17 cellular contexts compared by ENCODE assay signal in the genomic region with DNA sequence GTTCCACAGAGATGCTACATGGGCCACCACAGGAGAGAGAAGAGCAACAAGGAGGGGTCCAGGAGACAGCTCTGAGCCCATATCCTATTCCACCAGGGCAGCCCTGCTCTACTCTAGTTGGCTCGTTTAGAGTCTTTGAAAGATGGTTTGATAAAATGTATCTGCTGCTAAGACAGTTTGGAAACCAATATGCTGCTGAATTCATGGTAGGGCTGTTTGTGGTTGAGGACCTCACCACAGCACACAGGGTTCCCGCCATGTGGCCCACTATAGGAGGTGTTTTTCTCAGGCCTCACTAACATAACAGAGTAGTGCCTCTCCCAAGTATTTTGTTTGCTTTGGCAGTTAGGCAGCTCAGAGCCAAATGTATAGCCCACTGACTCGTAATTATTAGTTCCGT. TPM values are rescaled to one million over a fixed set of nuclear protein-coding genes. Genes with fewer than 3 reads are reported as not detected.
DNase-seq lines count a peak whose midpoint lies in the region; ATAC-seq and TF ChIP-seq lines count a peak whose summit lies in the region.
"Had no signal": no experiment of that assay in that cellular context is flagged by ENCODE, and none has a peak within 500 bp of the region (broad histone marks: within the 10 kb centered on the region; RNA-seq: fewer than 3 reads in every experiment).

No MANE protein-coding gene starts in this region.

- peak overlapping the region; percentile 87 for H3K27ac Mint-ChIP-seq in CD8-positive, alpha-beta T cell
- H3K27ac Mint-ChIP-seq in activated T-helper 2 cell treated with anti-CD3 and anti-CD28 coated beads, Interferon-gamma antibody, Interleukin-2, Interleukin-4, amounts not matched to agents 10 μg/mL and 5 μg/mL and 100 μg/mL, durations not matched to agents 14 hours and 24 hours and 36 hours = peak overlapping the region; percentile 68
- H3K27ac Mint-ChIP-seq in natural killer cell = peak overlapping the region; percentile 86 to 89
- H3K27ac Mint-ChIP-seq: stimulated activated memory B cell treated with anti-CD40 and anti-IgM and Interleukin-4, amounts not matched to agents 10 μg/mL and 1 μg/mL and 100 μg/mL, for 72 hours had no signal

- H3K4me2 ChIP-seq in mammary epithelial cell (ENCODE audit: insufficient read depth, low read depth, low read length) = no peak overlapping the region
- H3K4me2 ChIP-seq: KMS-11 had no signal

- 95% methylated on average over 4 of the region's 4 CpGs for WGBS in mammary epithelial cell (ENCODE audit: low coverage, missing lambda C conversion rate)

- H3K36me3 Mint-ChIP-seq in CD8-positive, alpha-beta T cell = peaks cover 83% of the 10 kb centered on the region
- peaks cover 86% of the 10 kb centered on the region for H3K36me3 Mint-ChIP-seq in activated T-helper 2 cell treated with anti-CD3 and anti-CD28 coated beads, Interferon-gamma antibody, Interleukin-2, Interleukin-4, amounts not matched to agents 10 μg/mL and 5 μg/mL and 100 μg/mL, durations not matched to agents 14 hours and 24 hours and 36 hours (ENCODE audit: low read depth)
- peaks cover 12% of the 10 kb centered on the region for H3K36me3 Mint-ChIP-seq in natural killer cell

- dilution Hi-C loops in mammary epithelial cell (cut with HindIII; ENCODE audit: low sequenced_read_pairs) = no loop called here

- peak; percentile 35 for ATAC-seq in CD8-positive, alpha-beta T cell
- ATAC-seq in natural killer cell = peak; percentile 57 to 76 (median 70)
- ATAC-seq in HG02798 (IDR thresholded peaks at IDR 0.05; ENCODE audit: poor library complexity, unreplicated experiment) = no peak
- ATAC-seq: heart right ventricle; pancreas; right lobe of liver; stimulated activated memory B cell treated with anti-CD40 and anti-IgM and Interleukin-4, amounts not matched to agents 10 μg/mL and 1 μg/mL and 100 μg/mL, for 72 hours had no signal

- H3K27me3 ChIP-seq in CD8-positive, alpha-beta T cell (ENCODE audit: insufficient read depth, low read length) = no peaks in the 10 kb centered on the region
- no peaks in the 10 kb centered on the region for H3K27me3 ChIP-seq in mammary epithelial cell (ENCODE audit: insufficient read depth, low read length)
- H3K27me3 ChIP-seq: heart right ventricle, pancreas, right lobe of liver, tibial nerve had no signal

- H3K9me3 Mint-ChIP-seq in CD8-positive, alpha-beta T cell = no peaks in the 10 kb centered on the region
- no peaks in the 10 kb centered on the region for H3K9me3 Mint-ChIP-seq in activated T-helper 2 cell treated with anti-CD3 and anti-CD28 coated beads, Interferon-gamma antibody, Interleukin-2, Interleukin-4, amounts not matched to agents 10 μg/mL and 5 μg/mL and 100 μg/mL, durations not matched to agents 14 hours and 24 hours and 36 hours
- H3K9me3 Mint-ChIP-seq in natural killer cell = no peaks in the 10 kb centered on the region
- H3K9me3 Mint-ChIP-seq: stimulated activated memory B cell treated with anti-CD40 and anti-IgM and Interleukin-4, amounts not matched to agents 10 μg/mL and 1 μg/mL and 100 μg/mL, for 72 hours had no signal

- POLR2A ChIA-PET in CD8-positive, alpha-beta T cell (lab: Charles Lee) = interaction anchor here (6.4 kb wide), 1 partner anchor 24 kb away, joined by 37 read pairs; no protein-coding TSS in a partner anchor

- H3K9me3 ChIP-seq in CD8-positive, alpha-beta T cell (ENCODE audit: low read length) = no peaks in the 10 kb centered on the region
- no peaks in the 10 kb centered on the region for H3K9me3 ChIP-seq in mammary epithelial cell (replicated peaks; ENCODE audit: insufficient read depth, low read length)
- H3K9me3 ChIP-seq: pancreas, right lobe of liver, tibial nerve had no signal

- peaks cover 71% of the 10 kb centered on the region for H3K36me3 ChIP-seq in CD8-positive, alpha-beta T cell (ENCODE audit: insufficient read depth, low read length)
- H3K36me3 ChIP-seq in mammary epithelial cell (ENCODE audit: insufficient read depth, low read length) = peaks cover 39% of the 10 kb centered on the region

- TF ChIP-seq CTCF in CD8-positive, alpha-beta T cell (IDR thresholded peaks at IDR 0.05) = no peak
- TF ChIP-seq CTCF in natural killer cell (IDR thresholded peaks at IDR 0.05) (no peak), mammary epithelial cell (conservative IDR thresholded peaks at IDR 0.05 in 1 of 2, IDR thresholded peaks at IDR 0.05 in 1 of 2; ENCODE audit: extremely low read depth in 1 of 2, insufficient read depth in 1 of 2, low read depth in 1 of 2, low read length in 2 of 2) (no peak)

- H3K27ac ChIP-seq in CD8-positive, alpha-beta T cell (ENCODE audit: low read depth, low read length) = no peak overlapping the region
- no peak overlapping the region for H3K27ac ChIP-seq in mammary epithelial cell (ENCODE audit: insufficient read depth, low read depth, low read length)
- H3K27ac ChIP-seq: coronary artery, heart right ventricle, KMS-11, pancreas, right lobe of liver, tibial nerve had no signal

- no peaks in the 10 kb centered on the region for H4K20me1 ChIP-seq in mammary epithelial cell (ENCODE audit: insufficient read depth, low read length)

- no peak overlapping the region for H2AFZ ChIP-seq in mammary epithelial cell (ENCODE audit: low read depth, low read length)

- no peak overlapping the region for H3K4me3 ChIP-seq in CD8-positive, alpha-beta T cell (ENCODE audit: low read depth, low read length)
- no peak overlapping the region for H3K4me3 ChIP-seq in mammary epithelial cell (replicated peaks in 1 of 3; ENCODE audit: insufficient read depth in 1 of 3, low read depth in 2 of 3, low read length in 3 of 3)
- H3K4me3 ChIP-seq: coronary artery, heart right ventricle, pancreas, right lobe of liver, tibial nerve had no signal

- no peaks in the 10 kb centered on the region for H3K27me3 Mint-ChIP-seq in CD8-positive, alpha-beta T cell (ENCODE audit: low read depth)
- H3K27me3 Mint-ChIP-seq in activated T-helper 2 cell treated with anti-CD3 and anti-CD28 coated beads, Interferon-gamma antibody, Interleukin-2, Interleukin-4, amounts not matched to agents 10 μg/mL and 5 μg/mL and 100 μg/mL, durations not matched to agents 14 hours and 24 hours and 36 hours (ENCODE audit: low read depth) = no peaks in the 10 kb centered on the region
- H3K27me3 Mint-ChIP-seq in natural killer cell (ENCODE audit: low read depth in 2 of 2) = no peaks in the 10 kb centered on the region
- H3K27me3 Mint-ChIP-seq: stimulated activated memory B cell treated with anti-CD40 and anti-IgM and Interleukin-4, amounts not matched to agents 10 μg/mL and 1 μg/mL and 100 μg/mL, for 72 hours had no signal

- H3K4me1 Mint-ChIP-seq in CD8-positive, alpha-beta T cell (ENCODE audit: low read depth) = peaks cover 60% of the 10 kb centered on the region
- H3K4me1 Mint-ChIP-seq in activated T-helper 2 cell treated with anti-CD3 and anti-CD28 coated beads, Interferon-gamma antibody, Interleukin-2, Interleukin-4, amounts not matched to agents 10 μg/mL and 5 μg/mL and 100 μg/mL, durations not matched to agents 14 hours and 24 hours and 36 hours (ENCODE audit: low read depth) = peaks cover 47% of the 10 kb centered on the region
- peaks cover 31 to 55% of the 10 kb centered on the region in 2 donors for H3K4me1 Mint-ChIP-seq in natural killer cell

- CTCF ChIA-PET in CD8-positive, alpha-beta T cell (lab: Charles Lee) = interaction anchor here (1.1 to 6.3 kb wide), 8 partner anchors 10 to 185 kb away, joined by 3 to 72 read pairs (median 3); no protein-coding TSS in a partner anchor
- CTCF ChIA-PET in mammary epithelial cell (lab: Charles Lee; ENCODE audit: low non-redundant PET) = no interaction called here

- DNase-seq in CD8-positive, alpha-beta T cell = no peak
- DNase-seq in MV-4-11 (lab: John Stamatoyannopoulos, UW) (peak; percentile 2), natural killer cell (peak; percentile 46), DMS 273 (lab: John Stamatoyannopoulos, UW; ENCODE audit: unreplicated experiment) (no peak), mammary epithelial cell (no peak)
- DNase-seq in activated T-helper 2 cell treated with anti-CD3 and anti-CD28 coated beads, Interferon-gamma antibody, Interleukin-2, Interleukin-4, amounts not matched to agents 10 μg/mL and 5 μg/mL and 100 μg/mL, durations not matched to agents 14 hours and 24 hours and 36 hours (ENCODE audit: low spot score) = peak; percentile 42
- DNase-seq: Calu3, heart right ventricle, NCI-H1105, NCI-H524, pancreas, right lobe of liver had no signal

- peaks cover 12% of the 10 kb centered on the region for H3K79me2 ChIP-seq in mammary epithelial cell (ENCODE audit: insufficient read depth, low read length)

- intact Hi-C loops in CD8-positive, alpha-beta T cell (cut with DNase I, micrococcal nuclease) = no loop called here
- intact Hi-C loops in activated T-helper 2 cell treated with anti-CD3 and anti-CD28 coated beads, Interferon-gamma antibody, Interleukin-2, Interleukin-4, amounts not matched to agents 10 μg/mL and 5 μg/mL and 100 μg/mL, durations not matched to agents 14 hours and 24 hours and 36 hours (cut with micrococcal nuclease) = no loop called here
- intact Hi-C loops in natural killer cell (cut with micrococcal nuclease) (loop anchor here (1.0 to 5.0 kb wide), 2 partner anchors 27 to 36 kb away; partner anchors contain the start of gene ZC3HAV1), mammary epithelial cell (cut with micrococcal nuclease) (no loop called here)

- no TSS peak for BruUV-seq in mammary epithelial cell (replicated peaks; lab: Mats Ljungman, UMichigan)

- in situ Hi-C loops in mammary epithelial cell (cut with MboI; ENCODE audit: low sequenced_read_pairs in 2 of 2) = loop anchor here in 1 of 2 donors (10.0 kb wide), 1 partner anchor 187 kb away; no protein-coding TSS in a partner anchor

- peaks cover 60% of the 10 kb centered on the region for H3K4me1 ChIP-seq in CD8-positive, alpha-beta T cell (ENCODE audit: insufficient read depth, low read length)
- no peaks in the 10 kb centered on the region for H3K4me1 ChIP-seq in mammary epithelial cell (ENCODE audit: insufficient read depth, low read length)
- H3K4me1 ChIP-seq: pancreas had no signal

- H3K9ac ChIP-seq in mammary epithelial cell (ENCODE audit: insufficient read depth, low read length) = no peak overlapping the region
- H3K9ac ChIP-seq: KMS-11 had no signal

- H3K4me3 Mint-ChIP-seq in CD8-positive, alpha-beta T cell = peak overlapping the region; percentile 70
- peak overlapping the region; percentile 17 for H3K4me3 Mint-ChIP-seq in activated T-helper 2 cell treated with anti-CD3 and anti-CD28 coated beads, Interferon-gamma antibody, Interleukin-2, Interleukin-4, amounts not matched to agents 10 μg/mL and 5 μg/mL and 100 μg/mL, durations not matched to agents 14 hours and 24 hours and 36 hours (ENCODE audit: low read depth)
- peak overlapping the region; percentile 80 for H3K4me3 Mint-ChIP-seq in natural killer cell
- H3K4me3 Mint-ChIP-seq: stimulated activated memory B cell treated with anti-CD40 and anti-IgM and Interleukin-4, amounts not matched to agents 10 μg/mL and 1 μg/mL and 100 μg/mL, for 72 hours had no signal

RNA-seq across cellular contexts. Expression of gene ZC3HAV1L, which starts 35.8 kb away (rescaled TPM):
- total RNA-seq in CD8-positive, alpha-beta T cell = under 1 TPM; 0.16 to 0.44 TPM
- 38.2 and 39.4 TPM in 2 replicates for total RNA-seq in activated T-helper 2 cell treated with anti-CD3 and anti-CD28 coated beads, Interferon-gamma antibody, Interleukin-2, Interleukin-4, amounts not matched to agents 10 μg/mL and 5 μg/mL and 100 μg/mL, durations not matched to agents 14 hours and 24 hours and 36 hours
- total RNA-seq in natural killer cell (1 to 10 TPM in 2 of 3 donors, under 1 TPM in 1; 0.75 to 2.3 (median 1.1) TPM), mammary epithelial cell (10 to 100 TPM in 1 of 2 donors, 1 to 10 TPM in 1; 9.9 to 14.8 TPM)
- polyA plus RNA-seq in mammary epithelial cell = 9.5 TPM
- polyA minus RNA-seq in mammary epithelial cell = 15.9 TPM

RNA-seq across cellular contexts. Expression of gene ZC3HAV1, which starts 37.8 kb away (rescaled TPM):
- 100 to 1,000 TPM; 194 to 198 TPM for total RNA-seq in CD8-positive, alpha-beta T cell
- total RNA-seq in activated T-helper 2 cell treated with anti-CD3 and anti-CD28 coated beads, Interferon-gamma antibody, Interleukin-2, Interleukin-4, amounts not matched to agents 10 μg/mL and 5 μg/mL and 100 μg/mL, durations not matched to agents 14 hours and 24 hours and 36 hours = 76.0 and 77.1 TPM in 2 replicates
- total RNA-seq in natural killer cell = 100 to 1,000 TPM; 129 to 153 (median 137) TPM
- total RNA-seq in mammary epithelial cell = 10 to 100 TPM; 23.6 to 50.5 TPM
- 24.2 TPM for polyA plus RNA-seq in mammary epithelial cell
- polyA minus RNA-seq in mammary epithelial cell = 35.7 TPM

Comparison
In these comparisons a context has a peak if more than half of its experiments do, and no peak if none do; other contexts are left out.
1. DNase-seq: peak in MV-4-11 (single experiment), activated T-helper 2 cell treated with anti-CD3 and anti-CD28 coated beads, Interferon-gamma antibody, Interleukin-2, Interleukin-4, amounts not matched to agents 10 μg/mL and 5 μg/mL and 100 μg/mL, durations not matched to agents 14 hours and 24 hours and 36 hours (single experiment) and natural killer cell (single experiment); none in CD8-positive, alpha-beta T cell (0 of 7), DMS 273 (single experiment) and mammary epithelial cell (single experiment).
2. H3K4me3 Mint-ChIP-seq: peak in every context shown above with its lines; median percentile 80 in natural killer cell; 70 in CD8-positive, alpha-beta T cell; 17 in activated T-helper 2 cell treated with anti-CD3 and anti-CD28 coated beads, Interferon-gamma antibody, Interleukin-2, Interleukin-4, amounts not matched to agents 10 μg/mL and 5 μg/mL and 100 μg/mL, durations not matched to agents 14 hours and 24 hours and 36 hours.
3. Peak in every context shown above with its lines, with median percentiles within 50 percentile points of each other: H3K27ac Mint-ChIP-seq.